1 cellular context compared by ENCODE assay signal in the genomic region with DNA sequence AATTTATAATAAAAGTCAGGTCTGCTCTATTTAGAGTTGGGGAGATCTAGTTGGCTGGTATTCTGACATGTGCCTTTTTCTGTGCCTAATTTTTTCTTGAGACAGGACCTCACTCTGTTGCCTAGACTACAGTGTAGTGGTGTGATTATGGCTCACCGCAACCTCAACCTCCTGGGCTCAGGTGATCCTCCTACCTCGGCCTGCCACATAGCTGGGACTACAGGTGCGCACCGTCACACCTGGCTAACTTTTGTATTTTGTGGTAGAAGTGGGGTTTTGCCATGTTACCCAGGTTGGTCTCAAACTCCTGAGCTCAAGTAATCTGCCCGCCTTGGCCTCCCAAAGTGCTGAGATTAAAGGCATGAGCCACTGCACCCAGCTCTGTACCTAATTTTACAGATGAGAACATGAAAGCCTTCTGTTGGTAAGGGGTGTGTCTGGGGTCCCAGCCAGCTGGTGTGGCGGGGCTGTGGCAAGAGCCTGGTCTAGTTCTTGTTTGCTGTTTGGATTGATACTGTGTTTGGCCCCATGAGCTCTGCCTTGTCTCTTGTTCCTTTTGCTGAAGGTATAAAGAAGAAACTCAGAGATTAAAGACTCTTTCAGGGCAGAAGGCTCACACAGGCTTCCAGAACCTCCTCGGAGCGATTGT.
A peak's percentile ranks its signal among the peaks of the same experiment; 100 is the strongest.
TF ChIP-seq lines count a peak whose summit lies in the region.

No MANE protein-coding gene starts in this region.

TF ChIP-seq in K562, 482 proteins besides CTCF, POLR2A, EP300 and RAD21:
- TF ChIP-seq MEF2D (tag; conservative IDR thresholded peaks at IDR 0.05; ENCODE audit: low read depth) (no peak), PML (IDR thresholded peaks at IDR 0.05; ENCODE audit: low read length) (no peak), RFX1 (IDR thresholded peaks at IDR 0.05) (peak; percentile 41; the same call in 1 of the 2 replicates), ADNP (tag; IDR thresholded peaks at IDR 0.05) (no peak), KDM2B (CRISPR knock-in tag; IDR thresholded peaks at IDR 0.05) (no peak)
- TF ChIP-seq, protein P1, sequence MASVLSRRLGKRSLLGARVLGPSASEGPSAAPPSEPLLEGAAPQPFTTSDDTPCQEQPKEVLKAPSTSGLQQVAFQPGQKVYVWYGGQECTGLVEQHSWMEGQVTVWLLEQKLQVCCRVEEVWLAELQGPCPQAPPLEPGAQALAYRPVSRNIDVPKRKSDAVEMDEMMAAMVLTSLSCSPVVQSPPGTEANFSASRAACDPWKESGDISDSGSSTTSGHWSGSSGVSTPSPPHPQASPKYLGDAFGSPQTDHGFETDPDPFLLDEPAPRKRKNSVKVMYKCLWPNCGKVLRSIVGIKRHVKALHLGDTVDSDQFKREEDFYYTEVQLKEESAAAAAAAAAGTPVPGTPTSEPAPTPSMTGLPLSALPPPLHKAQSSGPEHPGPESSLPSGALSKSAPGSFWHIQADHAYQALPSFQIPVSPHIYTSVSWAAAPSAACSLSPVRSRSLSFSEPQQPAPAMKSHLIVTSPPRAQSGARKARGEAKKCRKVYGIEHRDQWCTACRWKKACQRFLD (CRISPR knock-in tag; IDR thresholded peaks at IDR 0.05) = no peak
